Comparison of ENCODE assay signal across 20 cellular contexts in genomic region chr1:192764675-192765074, GRCh38.
"Had no signal": no experiment of that assay in that cellular context is flagged by ENCODE, and none has a peak within 500 bp of the region (broad histone marks: within the 10 kb centered on the region; RNA-seq: fewer than 3 reads in every experiment).

No MANE protein-coding gene starts in this region.

- H3K27ac ChIP-seq: SJSA1, SK-N-MC had no signal

- H3K36me3 ChIP-seq: SJSA1 had no signal

- H3K4me1 ChIP-seq: SJSA1 had no signal

- H3K4me3 ChIP-seq: SJSA1, SK-N-MC had no signal

- H3K9me3 ChIP-seq: SJSA1 had no signal

- DNase-seq: Karpas-422, KG1, MM.1S, NCI-H1092 treated with DMSO at 0.1 percent for 48 hours, NCI-H1436, NCI-H187, NCI-H2029, NCI-H2081 treated with DMSO at 0.1 percent for 48 hours, NCI-H2171, NCI-H226, NCI-H446, NCI-H510A, NCI-H524 treated with DMSO at 0.1 percent for 48 hours, NCI-H69, NCI-H774, Right ventricle myocardium superior, RPMI8226, SIG-M5 had no signal

- H3K27me3 ChIP-seq: SJSA1 had no signal
